In the genomic region with DNA sequence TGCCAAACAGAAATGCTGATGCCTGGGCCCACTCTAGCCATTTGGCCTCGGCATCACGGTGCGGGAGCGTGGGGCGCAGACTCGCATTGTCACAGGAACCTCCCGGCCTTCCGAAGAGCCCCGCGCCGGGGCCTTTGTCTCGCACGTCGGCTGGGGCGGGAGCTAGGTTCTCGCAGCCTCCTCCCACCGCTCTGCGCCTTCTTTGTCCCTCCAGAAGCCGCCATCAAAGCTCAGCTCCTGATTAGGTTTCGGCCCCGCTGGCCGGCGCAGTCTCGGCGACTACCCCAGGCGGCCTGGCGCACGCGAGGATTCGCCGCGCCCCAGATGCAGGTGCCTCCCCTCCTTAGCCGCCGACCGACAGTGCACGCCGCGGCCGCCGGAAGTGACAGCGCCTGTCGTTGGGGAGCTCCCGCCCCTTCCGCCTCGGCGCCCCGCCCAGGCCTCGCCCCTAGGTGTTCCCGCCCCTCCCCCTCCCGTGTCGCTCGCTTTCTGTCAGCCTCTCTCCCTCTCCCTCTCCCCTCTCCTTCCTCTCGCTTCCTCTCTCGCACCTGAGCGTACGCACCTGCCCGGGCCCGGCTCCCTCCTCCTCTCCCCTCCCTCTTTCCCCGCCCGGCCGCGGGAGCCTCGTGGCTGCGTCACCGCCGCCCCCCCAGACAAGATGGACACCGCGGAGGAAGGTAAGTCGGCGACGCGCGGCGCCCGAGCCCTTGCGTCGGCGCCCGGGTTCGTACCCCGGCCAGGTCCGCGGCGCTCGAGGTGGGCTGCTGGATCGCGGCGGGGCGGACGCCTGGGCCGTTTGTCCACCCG, we compare ENCODE assay signal across 1 cellular context.
A peak's percentile ranks its signal among the peaks of the same experiment; 100 is the strongest.
TF ChIP-seq lines count a peak whose summit lies in the region.

A gene with protein sequence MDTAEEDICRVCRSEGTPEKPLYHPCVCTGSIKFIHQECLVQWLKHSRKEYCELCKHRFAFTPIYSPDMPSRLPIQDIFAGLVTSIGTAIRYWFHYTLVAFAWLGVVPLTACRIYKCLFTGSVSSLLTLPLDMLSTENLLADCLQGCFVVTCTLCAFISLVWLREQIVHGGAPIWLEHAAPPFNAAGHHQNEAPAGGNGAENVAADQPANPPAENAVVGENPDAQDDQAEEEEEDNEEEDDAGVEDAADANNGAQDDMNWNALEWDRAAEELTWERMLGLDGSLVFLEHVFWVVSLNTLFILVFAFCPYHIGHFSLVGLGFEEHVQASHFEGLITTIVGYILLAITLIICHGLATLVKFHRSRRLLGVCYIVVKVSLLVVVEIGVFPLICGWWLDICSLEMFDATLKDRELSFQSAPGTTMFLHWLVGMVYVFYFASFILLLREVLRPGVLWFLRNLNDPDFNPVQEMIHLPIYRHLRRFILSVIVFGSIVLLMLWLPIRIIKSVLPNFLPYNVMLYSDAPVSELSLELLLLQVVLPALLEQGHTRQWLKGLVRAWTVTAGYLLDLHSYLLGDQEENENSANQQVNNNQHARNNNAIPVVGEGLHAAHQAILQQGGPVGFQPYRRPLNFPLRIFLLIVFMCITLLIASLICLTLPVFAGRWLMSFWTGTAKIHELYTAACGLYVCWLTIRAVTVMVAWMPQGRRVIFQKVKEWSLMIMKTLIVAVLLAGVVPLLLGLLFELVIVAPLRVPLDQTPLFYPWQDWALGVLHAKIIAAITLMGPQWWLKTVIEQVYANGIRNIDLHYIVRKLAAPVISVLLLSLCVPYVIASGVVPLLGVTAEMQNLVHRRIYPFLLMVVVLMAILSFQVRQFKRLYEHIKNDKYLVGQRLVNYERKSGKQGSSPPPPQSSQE (plus strand): TSS at position 455 of the 807 bp plus-strand sequence. CDS start 204 bp downstream, at position 659.

TF ChIP-seq in HepG2, 621 proteins besides CTCF, POLR2A, EP300 and RAD21 (continued from another document and continues in another):
- TF ChIP-seq ZNF770 (CRISPR knock-in tag; IDR thresholded peaks at IDR 0.05) (peak; percentile 76), BRF2 (CRISPR knock-in tag; IDR thresholded peaks at IDR 0.05) (no peak; the same call in 1 of the 2 replicates), SMAD3 (CRISPR knock-in tag; IDR thresholded peaks at IDR 0.05) (0 out of 2 replicates have a peak, but pooled peaks have one; percentile 13), KDM2A (CRISPR knock-in tag; IDR thresholded peaks at IDR 0.05; ENCODE audit: borderline replicate concordance, low read depth) (peak; percentile 95), ZSCAN9 (CRISPR knock-in tag; IDR thresholded peaks at IDR 0.05; ENCODE audit: borderline replicate concordance) (peak; percentile 84; the same call in 1 of the 2 replicates), ZNF292 (CRISPR knock-in tag; IDR thresholded peaks at IDR 0.05; ENCODE audit: borderline replicate concordance, low read depth) (peak; percentile 63), ZNF850 (CRISPR knock-in tag; conservative IDR thresholded peaks at IDR 0.05) (no peak), ZNF598 (CRISPR knock-in tag; IDR thresholded peaks at IDR 0.05; ENCODE audit: borderline replicate concordance) (no peak), ZNF878 (CRISPR knock-in tag; IDR thresholded peaks at IDR 0.05) (no peak), ZBTB33 (CRISPR knock-in tag; IDR thresholded peaks at IDR 0.05) (0 out of 2 replicates have a peak, but pooled peaks have one; percentile 5), KLF6 (CRISPR knock-in tag; IDR thresholded peaks at IDR 0.05) (peak; percentile 76), FOXK1 (CRISPR knock-in tag; IDR thresholded peaks at IDR 0.05; ENCODE audit: borderline replicate concordance, low read depth) (0 out of 2 replicates have a peak, but pooled peaks have one; percentile 48), ZNF333 (CRISPR knock-in tag; IDR thresholded peaks at IDR 0.05; ENCODE audit: borderline replicate concordance) (no peak), SALL1 (CRISPR knock-in tag; IDR thresholded peaks at IDR 0.05) (peak; percentile 81), ZNF768 (CRISPR knock-in tag; IDR thresholded peaks at IDR 0.05) (peak; percentile 48), EED (CRISPR knock-in tag; IDR thresholded peaks at IDR 0.05) (no peak), KMT2B (CRISPR knock-in tag; IDR thresholded peaks at IDR 0.05) (peak; percentile 85), TAF1 (CRISPR knock-in tag; IDR thresholded peaks at IDR 0.05) (peak; percentile 99), FIP1L1 (IDR thresholded peaks at IDR 0.05; ENCODE audit: borderline replicate concordance, insufficient read depth, low read depth, low read length) (no peak), GPN1 (CRISPR knock-in tag; IDR thresholded peaks at IDR 0.05; ENCODE audit: borderline replicate concordance) (0 out of 2 replicates have a peak, but pooled peaks have one; percentile 26), ZNF576 (CRISPR knock-in tag; IDR thresholded peaks at IDR 0.05) (no peak), ZNF337 (CRISPR knock-in tag; IDR thresholded peaks at IDR 0.05; ENCODE audit: borderline replicate concordance, low read depth) (no peak), ZNF530 (CRISPR knock-in tag; IDR thresholded peaks at IDR 0.05; ENCODE audit: low read depth) (no peak), ZNF777 (CRISPR knock-in tag; IDR thresholded peaks at IDR 0.05) (peak; percentile 83), ZFP37 (CRISPR knock-in tag; IDR thresholded peaks at IDR 0.05; ENCODE audit: borderline replicate concordance) (no peak; the same call in 1 of the 2 replicates), ZNF839 (CRISPR knock-in tag; IDR thresholded peaks at IDR 0.05; ENCODE audit: borderline replicate concordance) (peak; percentile 51; the same call in 1 of the 2 replicates), ATF1 (CRISPR knock-in tag; IDR thresholded peaks at IDR 0.05) (no peak), JDP2 (CRISPR knock-in tag; IDR thresholded peaks at IDR 0.05; ENCODE audit: borderline replicate concordance) (peak; percentile 47; the same call in 1 of the 2 replicates)
- TF ChIP-seq, protein P1, sequence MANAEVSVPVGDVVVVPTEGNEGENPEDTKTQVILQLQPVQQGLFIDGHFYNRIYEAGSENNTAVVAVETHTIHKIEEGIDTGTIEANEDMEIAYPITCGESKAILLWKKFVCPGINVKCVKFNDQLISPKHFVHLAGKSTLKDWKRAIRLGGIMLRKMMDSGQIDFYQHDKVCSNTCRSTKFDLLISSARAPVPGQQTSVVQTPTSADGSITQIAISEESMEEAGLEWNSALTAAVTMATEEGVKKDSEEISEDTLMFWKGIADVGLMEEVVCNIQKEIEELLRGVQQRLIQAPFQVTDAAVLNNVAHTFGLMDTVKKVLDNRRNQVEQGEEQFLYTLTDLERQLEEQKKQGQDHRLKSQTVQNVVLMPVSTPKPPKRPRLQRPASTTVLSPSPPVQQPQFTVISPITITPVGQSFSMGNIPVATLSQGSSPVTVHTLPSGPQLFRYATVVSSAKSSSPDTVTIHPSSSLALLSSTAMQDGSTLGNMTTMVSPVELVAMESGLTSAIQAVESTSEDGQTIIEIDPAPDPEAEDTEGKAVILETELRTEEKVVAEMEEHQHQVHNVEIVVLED (CRISPR knock-in tag; IDR thresholded peaks at IDR 0.05; ENCODE audit: borderline replicate concordance) = peak; percentile 83; the same call in 1 of the 2 replicates
- TF ChIP-seq, protein P2, sequence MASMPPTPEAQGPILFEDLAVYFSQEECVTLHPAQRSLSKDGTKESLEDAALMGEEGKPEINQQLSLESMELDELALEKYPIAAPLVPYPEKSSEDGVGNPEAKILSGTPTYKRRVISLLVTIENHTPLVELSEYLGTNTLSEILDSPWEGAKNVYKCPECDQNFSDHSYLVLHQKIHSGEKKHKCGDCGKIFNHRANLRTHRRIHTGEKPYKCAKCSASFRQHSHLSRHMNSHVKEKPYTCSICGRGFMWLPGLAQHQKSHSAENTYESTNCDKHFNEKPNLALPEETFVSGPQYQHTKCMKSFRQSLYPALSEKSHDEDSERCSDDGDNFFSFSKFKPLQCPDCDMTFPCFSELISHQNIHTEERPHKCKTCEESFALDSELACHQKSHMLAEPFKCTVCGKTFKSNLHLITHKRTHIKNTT (CRISPR knock-in tag; IDR thresholded peaks at IDR 0.05) = no peak
- TF ChIP-seq, protein P3, sequence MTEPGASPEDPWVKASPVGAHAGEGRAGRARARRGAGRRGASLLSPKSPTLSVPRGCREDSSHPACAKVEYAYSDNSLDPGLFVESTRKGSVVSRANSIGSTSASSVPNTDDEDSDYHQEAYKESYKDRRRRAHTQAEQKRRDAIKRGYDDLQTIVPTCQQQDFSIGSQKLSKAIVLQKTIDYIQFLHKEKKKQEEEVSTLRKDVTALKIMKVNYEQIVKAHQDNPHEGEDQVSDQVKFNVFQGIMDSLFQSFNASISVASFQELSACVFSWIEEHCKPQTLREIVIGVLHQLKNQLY (CRISPR knock-in tag; IDR thresholded peaks at IDR 0.05) = no peak
- TF ChIP-seq, protein P4, sequence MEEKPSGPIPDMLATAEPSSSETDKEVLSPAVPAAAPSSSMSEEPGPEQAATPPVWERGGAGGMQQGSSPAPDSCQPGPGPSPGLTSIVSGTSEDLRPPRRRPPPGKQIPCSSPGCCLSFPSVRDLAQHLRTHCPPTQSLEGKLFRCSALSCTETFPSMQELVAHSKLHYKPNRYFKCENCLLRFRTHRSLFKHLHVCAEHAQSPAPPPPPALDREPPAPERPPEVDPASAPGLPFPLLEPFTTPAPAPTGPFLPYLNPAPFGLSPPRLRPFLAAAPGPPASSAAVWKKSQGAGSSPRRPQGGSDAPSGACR (CRISPR knock-in tag; IDR thresholded peaks at IDR 0.05) = peak; percentile 75
- TF ChIP-seq, protein P5, sequence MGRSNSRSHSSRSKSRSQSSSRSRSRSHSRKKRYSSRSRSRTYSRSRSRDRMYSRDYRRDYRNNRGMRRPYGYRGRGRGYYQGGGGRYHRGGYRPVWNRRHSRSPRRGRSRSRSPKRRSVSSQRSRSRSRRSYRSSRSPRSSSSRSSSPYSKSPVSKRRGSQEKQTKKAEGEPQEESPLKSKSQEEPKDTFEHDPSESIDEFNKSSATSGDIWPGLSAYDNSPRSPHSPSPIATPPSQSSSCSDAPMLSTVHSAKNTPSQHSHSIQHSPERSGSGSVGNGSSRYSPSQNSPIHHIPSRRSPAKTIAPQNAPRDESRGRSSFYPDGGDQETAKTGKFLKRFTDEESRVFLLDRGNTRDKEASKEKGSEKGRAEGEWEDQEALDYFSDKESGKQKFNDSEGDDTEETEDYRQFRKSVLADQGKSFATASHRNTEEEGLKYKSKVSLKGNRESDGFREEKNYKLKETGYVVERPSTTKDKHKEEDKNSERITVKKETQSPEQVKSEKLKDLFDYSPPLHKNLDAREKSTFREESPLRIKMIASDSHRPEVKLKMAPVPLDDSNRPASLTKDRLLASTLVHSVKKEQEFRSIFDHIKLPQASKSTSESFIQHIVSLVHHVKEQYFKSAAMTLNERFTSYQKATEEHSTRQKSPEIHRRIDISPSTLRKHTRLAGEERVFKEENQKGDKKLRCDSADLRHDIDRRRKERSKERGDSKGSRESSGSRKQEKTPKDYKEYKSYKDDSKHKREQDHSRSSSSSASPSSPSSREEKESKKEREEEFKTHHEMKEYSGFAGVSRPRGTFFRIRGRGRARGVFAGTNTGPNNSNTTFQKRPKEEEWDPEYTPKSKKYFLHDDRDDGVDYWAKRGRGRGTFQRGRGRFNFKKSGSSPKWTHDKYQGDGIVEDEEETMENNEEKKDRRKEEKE (IDR thresholded peaks at IDR 0.05) = no peak
- TF ChIP-seq, protein P6, sequence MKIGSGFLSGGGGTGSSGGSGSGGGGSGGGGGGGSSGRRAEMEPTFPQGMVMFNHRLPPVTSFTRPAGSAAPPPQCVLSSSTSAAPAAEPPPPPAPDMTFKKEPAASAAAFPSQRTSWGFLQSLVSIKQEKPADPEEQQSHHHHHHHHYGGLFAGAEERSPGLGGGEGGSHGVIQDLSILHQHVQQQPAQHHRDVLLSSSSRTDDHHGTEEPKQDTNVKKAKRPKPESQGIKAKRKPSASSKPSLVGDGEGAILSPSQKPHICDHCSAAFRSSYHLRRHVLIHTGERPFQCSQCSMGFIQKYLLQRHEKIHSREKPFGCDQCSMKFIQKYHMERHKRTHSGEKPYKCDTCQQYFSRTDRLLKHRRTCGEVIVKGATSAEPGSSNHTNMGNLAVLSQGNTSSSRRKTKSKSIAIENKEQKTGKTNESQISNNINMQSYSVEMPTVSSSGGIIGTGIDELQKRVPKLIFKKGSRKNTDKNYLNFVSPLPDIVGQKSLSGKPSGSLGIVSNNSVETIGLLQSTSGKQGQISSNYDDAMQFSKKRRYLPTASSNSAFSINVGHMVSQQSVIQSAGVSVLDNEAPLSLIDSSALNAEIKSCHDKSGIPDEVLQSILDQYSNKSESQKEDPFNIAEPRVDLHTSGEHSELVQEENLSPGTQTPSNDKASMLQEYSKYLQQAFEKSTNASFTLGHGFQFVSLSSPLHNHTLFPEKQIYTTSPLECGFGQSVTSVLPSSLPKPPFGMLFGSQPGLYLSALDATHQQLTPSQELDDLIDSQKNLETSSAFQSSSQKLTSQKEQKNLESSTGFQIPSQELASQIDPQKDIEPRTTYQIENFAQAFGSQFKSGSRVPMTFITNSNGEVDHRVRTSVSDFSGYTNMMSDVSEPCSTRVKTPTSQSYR (CRISPR knock-in tag; IDR thresholded peaks at IDR 0.05; ENCODE audit: borderline replicate concordance) = peak; percentile 85
